Comparison of ENCODE assay signal across 17 cellular contexts in genomic region chr3:106965286-106965685, GRCh38.
"Had no signal": no experiment of that assay in that cellular context is flagged by ENCODE, and none has a peak within 500 bp of the region (broad histone marks: within the 10 kb centered on the region; RNA-seq: fewer than 3 reads in every experiment).

No MANE protein-coding gene starts in this region.

- FAIRE-seq: islet of Langerhans, pancreas, small intestine had no signal

- H3K4me3 ChIP-seq: ascending aorta, gastrocnemius medialis, pancreas, transverse colon had no signal

- ATAC-seq: activated CD8-positive, alpha-beta memory T cell treated with anti-CD3 and anti-CD28 coated beads, Interleukin-2, amount 10 ng/mL, durations not matched to agents 7 days and 5 days; gastrocnemius medialis; natural killer cell treated with Interleukin-12 subunit alpha and Interleukin-12 subunit beta and Interleukin-15 and Interleukin-18, amount 100 ng/mL, for 72 hours had no signal

- H3K4me1 Mint-ChIP-seq: activated CD8-positive, alpha-beta memory T cell treated with anti-CD3 and anti-CD28 coated beads, Interleukin-2, amount 10 ng/mL, durations not matched to agents 7 days and 5 days; activated naive CD4-positive, alpha-beta T cell treated with anti-CD3 and anti-CD28 coated beads, Interleukin-2, amount 10 ng/mL, durations not matched to agents 7 days and 5 days had no signal

- DNase-seq: activated CD4-positive, alpha-beta T cell treated with anti-CD3 and anti-CD28 coated beads for 1 hour; activated CD4-positive, alpha-beta T cell treated with anti-CD3 and anti-CD28 coated beads, Interleukin-2, amount 50 U/mL, for 4 hours; activated CD8-positive, alpha-beta memory T cell treated with anti-CD3 and anti-CD28 coated beads, Interleukin-2, amount 10 ng/mL, durations not matched to agents 7 days and 5 days; activated naive CD4-positive, alpha-beta T cell treated with anti-CD3 and anti-CD28 coated beads, Interleukin-2, amount 10 ng/mL, durations not matched to agents 7 days and 5 days; activated T-cell treated with anti-CD3 and anti-CD28 coated beads, Interleukin-2, amount 50 U/mL, for 24 hours; dorsolateral prefrontal cortex; erythroblast; gastrocnemius medialis; mesenchymal stem cell; pancreas; small intestine; stimulated activated CD4-positive, alpha-beta T cell treated with anti-CD3 and anti-CD28 coated beads, Interleukin-4, amount 100 ng/mL, for 24 hours; stimulated activated naive CD4-positive, alpha-beta T cell; transverse colon had no signal

- H3K9me3 Mint-ChIP-seq: activated naive CD4-positive, alpha-beta T cell treated with anti-CD3 and anti-CD28 coated beads, Interleukin-2, amount 10 ng/mL, durations not matched to agents 7 days and 5 days; activated T-cell treated with anti-CD3 and anti-CD28 coated beads, Interleukin-2, amount 50 U/mL, for 24 hours; natural killer cell treated with Interleukin-12 subunit alpha and Interleukin-12 subunit beta and Interleukin-15 and Interleukin-18, amount 100 ng/mL, for 72 hours had no signal

- H3K4me1 ChIP-seq: gastrocnemius medialis had no signal

- H3K36me3 ChIP-seq: ascending aorta, gastrocnemius medialis, pancreas, transverse colon had no signal

- H3K4me3 Mint-ChIP-seq: activated CD8-positive, alpha-beta memory T cell treated with anti-CD3 and anti-CD28 coated beads, Interleukin-2, amount 10 ng/mL, durations not matched to agents 7 days and 5 days; activated naive CD4-positive, alpha-beta T cell treated with anti-CD3 and anti-CD28 coated beads, Interleukin-2, amount 10 ng/mL, durations not matched to agents 7 days and 5 days; activated T-cell treated with anti-CD3 and anti-CD28 coated beads, Interleukin-2, amount 50 U/mL, for 24 hours; natural killer cell treated with Interleukin-12 subunit alpha and Interleukin-12 subunit beta and Interleukin-15 and Interleukin-18, amount 100 ng/mL, for 72 hours had no signal

- H3K36me3 Mint-ChIP-seq: activated CD8-positive, alpha-beta memory T cell treated with anti-CD3 and anti-CD28 coated beads, Interleukin-2, amount 10 ng/mL, durations not matched to agents 7 days and 5 days; activated naive CD4-positive, alpha-beta T cell treated with anti-CD3 and anti-CD28 coated beads, Interleukin-2, amount 10 ng/mL, durations not matched to agents 7 days and 5 days; natural killer cell treated with Interleukin-12 subunit alpha and Interleukin-12 subunit beta and Interleukin-15 and Interleukin-18, amount 100 ng/mL, for 72 hours had no signal

- H3K27ac Mint-ChIP-seq: activated CD8-positive, alpha-beta memory T cell treated with anti-CD3 and anti-CD28 coated beads, Interleukin-2, amount 10 ng/mL, durations not matched to agents 7 days and 5 days; activated naive CD4-positive, alpha-beta T cell treated with anti-CD3 and anti-CD28 coated beads, Interleukin-2, amount 10 ng/mL, durations not matched to agents 7 days and 5 days; activated T-cell treated with anti-CD3 and anti-CD28 coated beads, Interleukin-2, amount 50 U/mL, for 24 hours; natural killer cell treated with Interleukin-12 subunit alpha and Interleukin-12 subunit beta and Interleukin-15 and Interleukin-18, amount 100 ng/mL, for 72 hours had no signal

- H3K9me3 ChIP-seq: ascending aorta, gastrocnemius medialis, pancreas, transverse colon had no signal

- H3K27me3 ChIP-seq: ascending aorta, dorsolateral prefrontal cortex, gastrocnemius medialis, pancreas, transverse colon had no signal

- H3K27me3 Mint-ChIP-seq: activated CD8-positive, alpha-beta memory T cell treated with anti-CD3 and anti-CD28 coated beads, Interleukin-2, amount 10 ng/mL, durations not matched to agents 7 days and 5 days; activated naive CD4-positive, alpha-beta T cell treated with anti-CD3 and anti-CD28 coated beads, Interleukin-2, amount 10 ng/mL, durations not matched to agents 7 days and 5 days; activated T-cell treated with anti-CD3 and anti-CD28 coated beads, Interleukin-2, amount 50 U/mL, for 24 hours; natural killer cell treated with Interleukin-12 subunit alpha and Interleukin-12 subunit beta and Interleukin-15 and Interleukin-18, amount 100 ng/mL, for 72 hours had no signal

- H3K27ac ChIP-seq: ascending aorta, gastrocnemius medialis, pancreas, transverse colon had no signal
